ENCODE assay signal across 12 cellular contexts in the genomic region with DNA sequence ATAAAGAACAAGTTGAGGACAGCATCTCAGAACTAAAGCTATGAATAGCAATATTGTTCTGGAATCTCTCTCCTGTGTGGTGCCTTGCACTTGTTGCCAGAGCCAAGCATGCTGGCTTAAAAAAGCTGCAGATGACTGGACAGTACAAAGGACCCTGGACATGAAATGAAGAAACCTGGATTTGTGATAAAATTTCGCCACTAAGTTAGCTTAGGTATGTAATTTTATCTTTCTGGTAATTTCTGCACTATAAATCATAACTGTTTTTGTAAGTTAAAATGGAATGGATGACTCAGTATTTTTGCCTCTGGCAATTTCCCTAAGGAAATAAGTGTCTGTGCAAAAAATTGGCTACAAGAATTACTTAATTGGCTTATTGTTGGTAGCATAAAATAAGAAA.
DNase-seq lines count a peak whose midpoint lies in the region; ATAC-seq and TF ChIP-seq lines count a peak whose summit lies in the region.
"Had no signal": no experiment of that assay in that cellular context is flagged by ENCODE, and none has a peak within 500 bp of the region (broad histone marks: within the 10 kb centered on the region; RNA-seq: fewer than 3 reads in every experiment).

No MANE protein-coding gene starts in this region.

- TF ChIP-seq CTCF in right atrium auricular region (IDR thresholded peaks at IDR 0.05) (no peak), testis (IDR thresholded peaks at IDR 0.05) (no peak), H9 (conservative IDR thresholded peaks at IDR 0.05) (no peak)

- no peak for ATAC-seq in central memory CD8-positive, alpha-beta T cell (replicated peaks; ENCODE audit: extremely low read depth, poor library complexity, severe bottlenecking)
- ATAC-seq in HG03460 (IDR thresholded peaks at IDR 0.05; ENCODE audit: unreplicated experiment): no peak
- no peak for ATAC-seq in activated CD8-positive, alpha-beta T cell treated with anti-CD3 and anti-CD28 coated beads, Interleukin-2, amount 10 ng/mL, durations not matched to agents 7 days and 5 days

- H2BK20ac ChIP-seq in H9 (ENCODE audit: low read depth, low read length, poor library complexity, severe bottlenecking): no peak overlapping the region

- no peak overlapping the region for H4K91ac ChIP-seq in H9 (ENCODE audit: insufficient read length, low read depth, low read length)

- no peak overlapping the region for H2BK12ac ChIP-seq in H9 (ENCODE audit: insufficient read length, low read depth, low read length)

- peak overlapping the region; percentile 36 for H3K27ac Mint-ChIP-seq in central memory CD8-positive, alpha-beta T cell (ENCODE audit: low read depth)
- no peak overlapping the region for H3K27ac Mint-ChIP-seq in activated CD8-positive, alpha-beta T cell treated with anti-CD3 and anti-CD28 coated beads, Interleukin-2, amount 10 ng/mL, durations not matched to agents 7 days and 5 days
- H3K27ac Mint-ChIP-seq in H9: no peak overlapping the region
- H3K27ac Mint-ChIP-seq: dendritic cell treated with granulocyte-macrophage colony-stimulating factor and Interleukin-4, amounts not matched to agents 40 ng/mL and 50 ng/mL, for 4 days had no signal

- no peaks in the 10 kb centered on the region for H3K23me2 ChIP-seq in H9 (ENCODE audit: insufficient read length, low read depth, low read length, poor library complexity, severe bottlenecking)

- intact Hi-C loops in testis (cut with DNase I; ENCODE audit: low total_unique reads): no loop called here

- H3K27ac ChIP-seq in right atrium auricular region (peak overlapping the region; percentile 54 to 79), testis (peak overlapping the region; percentile 12 to 52), H9 (ENCODE audit: insufficient read length, low read depth, low read length) (no peak overlapping the region)
- H3K27ac ChIP-seq: right lobe of liver had no signal

- H3K27me3 Mint-ChIP-seq in central memory CD8-positive, alpha-beta T cell: peaks cover 11% of the 10 kb centered on the region
- H3K27me3 Mint-ChIP-seq in activated CD8-positive, alpha-beta T cell treated with anti-CD3 and anti-CD28 coated beads, Interleukin-2, amount 10 ng/mL, durations not matched to agents 7 days and 5 days (ENCODE audit: low read depth): no peaks in the 10 kb centered on the region
- no peaks in the 10 kb centered on the region for H3K27me3 Mint-ChIP-seq in H9 (ENCODE audit: low read depth)
- H3K27me3 Mint-ChIP-seq: dendritic cell treated with granulocyte-macrophage colony-stimulating factor and Interleukin-4, amounts not matched to agents 40 ng/mL and 50 ng/mL, for 4 days had no signal

- no peak overlapping the region for H3T11ph ChIP-seq in H9 (ENCODE audit: low read length)

- DNase-seq in M059J (ENCODE audit: low read depth): peak; percentile 67
- no peak for DNase-seq in central memory CD8-positive, alpha-beta T cell (ENCODE audit: low spot score in 2 of 2)
- no peak for DNase-seq in right atrium auricular region (ENCODE audit: low spot score)
- DNase-seq in testis: peak; percentile 26
- DNase-seq in activated CD8-positive, alpha-beta T cell treated with anti-CD3 and anti-CD28 coated beads, Interleukin-2, amount 10 ng/mL, durations not matched to agents 7 days and 5 days: no peak
- no peak for DNase-seq in NCI-H146 (lab: John Stamatoyannopoulos, UW)
- no peak for DNase-seq in H9
- DNase-seq: COR-L47, OCI-M1, right lobe of liver had no signal

- H3K79me2 ChIP-seq in H9 (ENCODE audit: insufficient read depth, low read length): no peaks in the 10 kb centered on the region

- H4K5ac ChIP-seq in H9 (ENCODE audit: insufficient read length, low read depth, low read length): no peak overlapping the region

- H3K79me1 ChIP-seq in H9 (ENCODE audit: insufficient read depth, low read depth, low read length, poor library complexity, severe bottlenecking): no peaks in the 10 kb centered on the region

- H3K4ac ChIP-seq in H9 (ENCODE audit: low read depth, low read length): no peak overlapping the region

- no peak overlapping the region for H3K9ac ChIP-seq in H9 (ENCODE audit: extremely low read depth, insufficient read length, low read length)

- POLR2A ChIA-PET in activated CD8-positive, alpha-beta T cell treated with anti-CD3 and anti-CD28 coated beads, Interleukin-2, amount 10 ng/mL, durations not matched to agents 7 days and 5 days (lab: Charles Lee): no interaction called here

- no peak overlapping the region for H2BK15ac ChIP-seq in H9 (ENCODE audit: low read depth, low read length)

- no peaks in the 10 kb centered on the region for H3K36me3 Mint-ChIP-seq in central memory CD8-positive, alpha-beta T cell (ENCODE audit: insufficient read depth)
- H3K36me3 Mint-ChIP-seq in activated CD8-positive, alpha-beta T cell treated with anti-CD3 and anti-CD28 coated beads, Interleukin-2, amount 10 ng/mL, durations not matched to agents 7 days and 5 days (ENCODE audit: low read depth): no peaks in the 10 kb centered on the region
- H3K36me3 Mint-ChIP-seq in H9 (ENCODE audit: insufficient read depth in 1 of 3, low read depth in 3 of 3): no peaks in the 10 kb centered on the region

- no peak overlapping the region for H2AK5ac ChIP-seq in H9 (ENCODE audit: insufficient read length, low read length)

- peaks cover 6% of the 10 kb centered on the region for H3K4me1 Mint-ChIP-seq in central memory CD8-positive, alpha-beta T cell
- H3K4me1 Mint-ChIP-seq in activated CD8-positive, alpha-beta T cell treated with anti-CD3 and anti-CD28 coated beads, Interleukin-2, amount 10 ng/mL, durations not matched to agents 7 days and 5 days (ENCODE audit: low read depth): peaks cover 4% of the 10 kb centered on the region
- peaks cover 6 to 21% of the 10 kb centered on the region in 2 experiments for H3K4me1 Mint-ChIP-seq in H9

- H3K9me3 Mint-ChIP-seq in central memory CD8-positive, alpha-beta T cell: no peaks in the 10 kb centered on the region
- no peaks in the 10 kb centered on the region for H3K9me3 Mint-ChIP-seq in activated CD8-positive, alpha-beta T cell treated with anti-CD3 and anti-CD28 coated beads, Interleukin-2, amount 10 ng/mL, durations not matched to agents 7 days and 5 days (ENCODE audit: insufficient read depth)
- H3K9me3 Mint-ChIP-seq in H9: no peaks in the 10 kb centered on the region
- H3K9me3 Mint-ChIP-seq: dendritic cell treated with granulocyte-macrophage colony-stimulating factor and Interleukin-4, amounts not matched to agents 40 ng/mL and 50 ng/mL, for 4 days had no signal

- no peak overlapping the region for H3K56ac ChIP-seq in H9 (ENCODE audit: insufficient read length, low read depth, low read length)

- no peak overlapping the region for H2BK120ac ChIP-seq in H9 (ENCODE audit: low read depth, low read length, poor library complexity, severe bottlenecking)

- H3K9me3 ChIP-seq in right atrium auricular region (peaks cover 0 to 4% of the 10 kb centered on the region in 2 donors), testis (no peaks in the 10 kb centered on the region), H9 (ENCODE audit: control insufficient read depth, low read depth, low read length) (no peaks in the 10 kb centered on the region)
- H3K9me3 ChIP-seq: right lobe of liver had no signal

- WGBS in testis, 2 donors: 24 to 32% methylated on average over 1 of the region's 1 CpG
- WGBS in H9 (ENCODE audit: extremely low coverage, insufficient read length, low lambda C conversion rate): no CpG with 5 or more reads among the region's 1 CpG

- peaks cover 0 to 35% of the 10 kb centered on the region in 2 donors for H3K4me1 ChIP-seq in right atrium auricular region
- peaks cover 26% of the 10 kb centered on the region for H3K4me1 ChIP-seq in testis
- H3K4me1 ChIP-seq in H9 (ENCODE audit: insufficient read depth, low read length): no peaks in the 10 kb centered on the region

- no peak overlapping the region for H2AFZ ChIP-seq in H9 (ENCODE audit: low read length)

- no peak overlapping the region for H3K18ac ChIP-seq in H9 (ENCODE audit: insufficient read length, low read depth, low read length)

- H3K27me3 ChIP-seq in right atrium auricular region: no peaks in the 10 kb centered on the region
- no peaks in the 10 kb centered on the region for H3K27me3 ChIP-seq in testis
- no peaks in the 10 kb centered on the region for H3K27me3 ChIP-seq in H9 (ENCODE audit: insufficient read depth, low read length)
- H3K27me3 ChIP-seq: right lobe of liver had no signal

- H3K4me2 ChIP-seq in H9 (ENCODE audit: insufficient read depth, insufficient read length, low read length): no peak overlapping the region

- no peak overlapping the region for H4K8ac ChIP-seq in H9 (replicated peaks; ENCODE audit: insufficient read length, low read depth, low read length)

- H3K36me3 ChIP-seq in right atrium auricular region: no peaks in the 10 kb centered on the region
- no peaks in the 10 kb centered on the region for H3K36me3 ChIP-seq in testis (ENCODE audit: low read depth, missing control alignments)
- H3K36me3 ChIP-seq: right lobe of liver had no signal

- no peaks in the 10 kb centered on the region for H4K20me1 ChIP-seq in H9 (ENCODE audit: control insufficient read depth, insufficient read depth, insufficient read length)

- H3K4me3 Mint-ChIP-seq in central memory CD8-positive, alpha-beta T cell: no peak overlapping the region
- no peak overlapping the region for H3K4me3 Mint-ChIP-seq in activated CD8-positive, alpha-beta T cell treated with anti-CD3 and anti-CD28 coated beads, Interleukin-2, amount 10 ng/mL, durations not matched to agents 7 days and 5 days
- H3K4me3 Mint-ChIP-seq in H9: no peak overlapping the region
- H3K4me3 Mint-ChIP-seq: dendritic cell treated with granulocyte-macrophage colony-stimulating factor and Interleukin-4, amounts not matched to agents 40 ng/mL and 50 ng/mL, for 4 days had no signal

- no peak overlapping the region for H3K14ac ChIP-seq in H9 (ENCODE audit: insufficient read depth, low read length)

- CTCF ChIA-PET in activated CD8-positive, alpha-beta T cell treated with anti-CD3 and anti-CD28 coated beads, Interleukin-2, amount 10 ng/mL, durations not matched to agents 7 days and 5 days (lab: Charles Lee): no interaction called here

- no peak for TF ChIP-seq POLR2A in testis (IDR thresholded peaks at IDR 0.05)

- no peak overlapping the region for H3K23ac ChIP-seq in H9 (ENCODE audit: insufficient read length, low read depth, low read length)

- H3K4me3 ChIP-seq in right atrium auricular region: no peak overlapping the region
- H3K4me3 ChIP-seq in testis: no peak overlapping the region
- H3K4me3 ChIP-seq: right lobe of liver had no signal

- H2BK5ac ChIP-seq in H9 (ENCODE audit: insufficient read length, low read length): no peak overlapping the region

Comparison
In these comparisons a context has a peak if more than half of its experiments do, and no peak if none do; other contexts are left out.
1. DNase-seq: peak in M059J (single experiment) and testis (single experiment); none in central memory CD8-positive, alpha-beta T cell (0 of 2), right atrium auricular region (single experiment), activated CD8-positive, alpha-beta T cell treated with anti-CD3 and anti-CD28 coated beads, Interleukin-2, amount 10 ng/mL, durations not matched to agents 7 days and 5 days (single experiment), NCI-H146 (single experiment) and H9 (single experiment).